ENCODE assay signal across 30 cellular contexts in genomic region chr1:232267837-232268598, GRCh38.
"Had no signal": no experiment of that assay in that cellular context is flagged by ENCODE, and none has a peak within 500 bp of the region (broad histone marks: within the 10 kb centered on the region; RNA-seq: fewer than 3 reads in every experiment).

No MANE protein-coding gene starts in this region.

- H3K4me3 ChIP-seq: ascending aorta, breast epithelium, cardiac muscle cell, colonic mucosa had no signal

- H3K36me3 Mint-ChIP-seq: activated naive CD4-positive, alpha-beta T cell treated with anti-CD3 and anti-CD28 coated beads, Interleukin-2, amount 10 ng/mL, durations not matched to agents 7 days and 5 days; activated naive CD4-positive, alpha-beta T cell treated with anti-CD3 and anti-CD28 coated beads, Interleukin-2, amount 50 U/mL, for 72 hours; activated naive CD8-positive, alpha-beta T cell treated with anti-CD3 and anti-CD28 coated beads, Interleukin-2, amount 10 ng/mL, durations not matched to agents 7 days and 5 days; brain had no signal

- H3K9me3 ChIP-seq: ascending aorta, breast epithelium, colonic mucosa had no signal

- ATAC-seq: activated CD4-positive, CD25-positive, alpha-beta regulatory T cell treated with anti-CD3 and anti-CD28 coated beads, Interleukin-2, amount 50 U/mL, for 24 hours; activated CD8-positive, alpha-beta T cell treated with anti-CD3 and anti-CD28 coated beads for 36 hours; activated naive CD4-positive, alpha-beta T cell treated with anti-CD3 and anti-CD28 coated beads, Interleukin-2, amount 50 U/mL, for 72 hours had no signal

- H3K9me3 Mint-ChIP-seq: activated B cell treated with CpG ODN at 0.5 μM for 24 hours; activated CD8-positive, alpha-beta T cell treated with anti-CD3 and anti-CD28 coated beads for 36 hours; activated naive CD4-positive, alpha-beta T cell treated with anti-CD3 and anti-CD28 coated beads, Interleukin-2, amount 10 ng/mL, durations not matched to agents 7 days and 5 days; activated naive CD4-positive, alpha-beta T cell treated with anti-CD3 and anti-CD28 coated beads, Interleukin-2, amount 50 U/mL, for 72 hours; activated naive CD8-positive, alpha-beta T cell treated with anti-CD3 and anti-CD28 coated beads, Interleukin-2, amount 10 ng/mL, durations not matched to agents 7 days and 5 days; brain had no signal

- H3K27me3 Mint-ChIP-seq: brain had no signal

- H3K27ac Mint-ChIP-seq: activated B cell treated with CpG ODN at 0.5 μM for 24 hours; activated CD8-positive, alpha-beta T cell treated with anti-CD3 and anti-CD28 coated beads for 36 hours; activated naive CD4-positive, alpha-beta T cell treated with anti-CD3 and anti-CD28 coated beads, Interleukin-2, amount 10 ng/mL, durations not matched to agents 7 days and 5 days; activated naive CD4-positive, alpha-beta T cell treated with anti-CD3 and anti-CD28 coated beads, Interleukin-2, amount 50 U/mL, for 72 hours; activated naive CD8-positive, alpha-beta T cell treated with anti-CD3 and anti-CD28 coated beads, Interleukin-2, amount 10 ng/mL, durations not matched to agents 7 days and 5 days; brain had no signal

- H3K36me3 ChIP-seq: ascending aorta, breast epithelium, cardiac muscle cell, colonic mucosa, WERI-Rb-1 had no signal

- DNase-seq: activated B cell treated with CpG ODN at 0.5 μM for 24 hours; activated CD4-positive, alpha-beta T cell treated with anti-CD3 and anti-CD28 coated beads for 48 hours; activated CD4-positive, alpha-beta T cell treated with anti-CD3 and anti-CD28 coated beads, Interleukin-2, amount 50 U/mL, for 1 hour; activated CD4-positive, alpha-beta T cell treated with anti-CD3 and anti-CD28 coated beads, Interleukin-2, amount 50 U/mL, for 48 hours; activated CD8-positive, alpha-beta memory T cell treated with anti-CD3 and anti-CD28 coated beads for 24 hours; activated CD8-positive, alpha-beta memory T cell treated with anti-CD3 and anti-CD28 coated beads, Interleukin-2, amount 50 U/mL, for 4 hours; activated CD8-positive, alpha-beta T cell treated with anti-CD3 and anti-CD28 coated beads for 36 hours; activated gamma-delta T cell; activated naive CD4-positive, alpha-beta T cell; activated naive CD4-positive, alpha-beta T cell treated with anti-CD3 and anti-CD28 coated beads, Interleukin-2, amount 10 ng/mL, durations not matched to agents 7 days and 5 days; activated naive CD8-positive, alpha-beta T cell treated with anti-CD3 and anti-CD28 coated beads, Interleukin-2, amount 10 ng/mL, durations not matched to agents 7 days and 5 days; activated T-cell treated with anti-CD3 and anti-CD28 coated beads, Interleukin-2, amount 50 U/mL, for 1 hour; activated T-cell treated with anti-CD3 and anti-CD28 coated beads, Interleukin-2, amount 50 U/mL, for 48 hours; central memory CD4-positive, alpha-beta T cell; cerebellar nuclear complex; colonic mucosa; effector CD8-positive, alpha-beta T cell; foreskin fibroblast; head of caudate nucleus; T-helper 2 cell; WERI-Rb-1 had no signal

- H3K4me1 Mint-ChIP-seq: activated B cell treated with CpG ODN at 0.5 μM for 24 hours; activated naive CD4-positive, alpha-beta T cell treated with anti-CD3 and anti-CD28 coated beads, Interleukin-2, amount 10 ng/mL, durations not matched to agents 7 days and 5 days; activated naive CD8-positive, alpha-beta T cell treated with anti-CD3 and anti-CD28 coated beads, Interleukin-2, amount 10 ng/mL, durations not matched to agents 7 days and 5 days had no signal

- H3K27ac ChIP-seq: ascending aorta, cardiac muscle cell, colonic mucosa, WERI-Rb-1 had no signal

- FAIRE-seq: endometrium, frontal cortex, TTC549 had no signal

- H3K4me1 ChIP-seq: ascending aorta, colonic mucosa had no signal

- H3K27me3 ChIP-seq: ascending aorta, breast epithelium, cardiac muscle cell, colonic mucosa had no signal

- H3K4me3 Mint-ChIP-seq: activated B cell treated with CpG ODN at 0.5 μM for 24 hours; activated CD8-positive, alpha-beta T cell treated with anti-CD3 and anti-CD28 coated beads for 36 hours; activated naive CD4-positive, alpha-beta T cell treated with anti-CD3 and anti-CD28 coated beads, Interleukin-2, amount 10 ng/mL, durations not matched to agents 7 days and 5 days; activated naive CD8-positive, alpha-beta T cell treated with anti-CD3 and anti-CD28 coated beads, Interleukin-2, amount 10 ng/mL, durations not matched to agents 7 days and 5 days; brain had no signal
